ENCODE assay signal across 1 cellular context in the genomic region with DNA sequence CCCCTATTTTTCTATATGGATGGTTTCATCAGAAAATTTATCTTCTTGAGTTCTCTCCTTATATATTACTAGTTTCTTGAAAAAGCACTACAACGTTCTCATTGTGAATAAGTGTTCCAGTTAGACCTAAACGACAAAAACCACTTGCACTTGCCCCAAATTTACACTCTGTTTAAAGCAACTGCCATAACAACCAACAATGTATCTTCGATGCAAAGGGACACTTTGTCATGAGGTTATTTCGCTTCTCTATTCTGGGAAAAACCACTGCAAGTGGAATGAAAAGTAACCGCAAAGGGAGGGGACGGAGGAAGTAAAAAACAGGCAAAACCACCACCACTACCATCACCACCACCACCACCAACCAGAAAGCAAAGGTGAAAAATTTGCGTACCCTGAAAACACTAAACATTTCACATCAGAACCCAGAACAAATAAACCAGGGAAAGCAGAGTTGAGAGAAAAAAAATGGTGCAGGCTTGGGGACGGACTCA.
TF ChIP-seq lines count a peak whose summit lies in the region.

No MANE protein-coding gene starts in this region.

TF ChIP-seq in K562, 482 proteins besides CTCF, POLR2A, EP300 and RAD21 (continued from another document):
- TF ChIP-seq, protein P1, sequence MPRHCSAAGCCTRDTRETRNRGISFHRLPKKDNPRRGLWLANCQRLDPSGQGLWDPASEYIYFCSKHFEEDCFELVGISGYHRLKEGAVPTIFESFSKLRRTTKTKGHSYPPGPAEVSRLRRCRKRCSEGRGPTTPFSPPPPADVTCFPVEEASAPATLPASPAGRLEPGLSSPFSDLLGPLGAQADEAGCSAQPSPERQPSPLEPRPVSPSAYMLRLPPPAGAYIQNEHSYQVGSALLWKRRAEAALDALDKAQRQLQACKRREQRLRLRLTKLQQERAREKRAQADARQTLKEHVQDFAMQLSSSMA (CRISPR knock-in tag; IDR thresholded peaks at IDR 0.05) = no peak
- TF ChIP-seq SREBF1 (IDR thresholded peaks at IDR 0.05; ENCODE audit: borderline replicate concordance, low read depth, low read length) (no peak), SPI1 (IDR thresholded peaks at IDR 0.05; ENCODE audit: borderline replicate concordance, low read depth, low read length) (peak; percentile 46; the same call in 1 of the 2 replicates), ELF1 (tag; IDR thresholded peaks at IDR 0.05) (0 out of 2 replicates have a peak, but pooled peaks have one; percentile 18), RNF2 (IDR thresholded peaks at IDR 0.05) (peak; percentile 61; the same call in 1 of the 2 replicates), TRIM24 (IDR thresholded peaks at IDR 0.05) (peak in 1 of 2 experiments; percentile 66; a peak in 2 of 4 replicates), SUPT5H (IDR thresholded peaks at IDR 0.05) (peak; percentile 19; the same call in 1 of the 2 replicates), MEIS2 (IDR thresholded peaks at IDR 0.05; ENCODE audit: partially characterized antibody) (peak; percentile 17), NFATC3 (IDR thresholded peaks at IDR 0.05) (peak; percentile 73; the same call in 1 of the 2 replicates), SMARCE1 (IDR thresholded peaks at IDR 0.05) (peak; percentile 84), TRIM28 (IDR thresholded peaks at IDR 0.05) (peak; percentile 57; the same call in 1 of the 2 replicates), KDM1A (IDR thresholded peaks at IDR 0.05) (peak; percentile 80 to 92), CREM (IDR thresholded peaks at IDR 0.05; ENCODE audit: low read depth) (0 out of 2 replicates have a peak, but pooled peaks have one; percentile 11), RBM15 (IDR thresholded peaks at IDR 0.05; ENCODE audit: insufficient read depth, low read length) (no peak), BCOR (IDR thresholded peaks at IDR 0.05) (peak; percentile 78; the same call in 1 of the 2 replicates), FOXK2 (conservative IDR thresholded peaks at IDR 0.05 in 1 of 2, IDR thresholded peaks at IDR 0.05 in 1 of 2; ENCODE audit: low read depth in 2 of 2) (peak in 1 of 2 experiments; percentile 66; a peak in 2 of 4 replicates), ZNF384 (IDR thresholded peaks at IDR 0.05; ENCODE audit: low read depth, low read length) (peak; percentile 41; the same call in 1 of the 2 replicates), JUND (IDR thresholded peaks at IDR 0.05; ENCODE audit: borderline replicate concordance, low read depth, low read length) (no peak; the same call in 1 of the 2 replicates), JUND (tag; IDR thresholded peaks at IDR 0.05; ENCODE audit: borderline replicate concordance, low read depth, low read length) (peak; percentile 51; the same call in 1 of the 3 replicates), TAL1 (IDR thresholded peaks at IDR 0.05) (peak; percentile 10; the same call in 1 of the 2 replicates)
- TF ChIP-seq, protein P2, sequence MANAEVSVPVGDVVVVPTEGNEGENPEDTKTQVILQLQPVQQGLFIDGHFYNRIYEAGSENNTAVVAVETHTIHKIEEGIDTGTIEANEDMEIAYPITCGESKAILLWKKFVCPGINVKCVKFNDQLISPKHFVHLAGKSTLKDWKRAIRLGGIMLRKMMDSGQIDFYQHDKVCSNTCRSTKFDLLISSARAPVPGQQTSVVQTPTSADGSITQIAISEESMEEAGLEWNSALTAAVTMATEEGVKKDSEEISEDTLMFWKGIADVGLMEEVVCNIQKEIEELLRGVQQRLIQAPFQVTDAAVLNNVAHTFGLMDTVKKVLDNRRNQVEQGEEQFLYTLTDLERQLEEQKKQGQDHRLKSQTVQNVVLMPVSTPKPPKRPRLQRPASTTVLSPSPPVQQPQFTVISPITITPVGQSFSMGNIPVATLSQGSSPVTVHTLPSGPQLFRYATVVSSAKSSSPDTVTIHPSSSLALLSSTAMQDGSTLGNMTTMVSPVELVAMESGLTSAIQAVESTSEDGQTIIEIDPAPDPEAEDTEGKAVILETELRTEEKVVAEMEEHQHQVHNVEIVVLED (CRISPR knock-in tag; IDR thresholded peaks at IDR 0.05) = no peak
- TF ChIP-seq, protein P3, sequence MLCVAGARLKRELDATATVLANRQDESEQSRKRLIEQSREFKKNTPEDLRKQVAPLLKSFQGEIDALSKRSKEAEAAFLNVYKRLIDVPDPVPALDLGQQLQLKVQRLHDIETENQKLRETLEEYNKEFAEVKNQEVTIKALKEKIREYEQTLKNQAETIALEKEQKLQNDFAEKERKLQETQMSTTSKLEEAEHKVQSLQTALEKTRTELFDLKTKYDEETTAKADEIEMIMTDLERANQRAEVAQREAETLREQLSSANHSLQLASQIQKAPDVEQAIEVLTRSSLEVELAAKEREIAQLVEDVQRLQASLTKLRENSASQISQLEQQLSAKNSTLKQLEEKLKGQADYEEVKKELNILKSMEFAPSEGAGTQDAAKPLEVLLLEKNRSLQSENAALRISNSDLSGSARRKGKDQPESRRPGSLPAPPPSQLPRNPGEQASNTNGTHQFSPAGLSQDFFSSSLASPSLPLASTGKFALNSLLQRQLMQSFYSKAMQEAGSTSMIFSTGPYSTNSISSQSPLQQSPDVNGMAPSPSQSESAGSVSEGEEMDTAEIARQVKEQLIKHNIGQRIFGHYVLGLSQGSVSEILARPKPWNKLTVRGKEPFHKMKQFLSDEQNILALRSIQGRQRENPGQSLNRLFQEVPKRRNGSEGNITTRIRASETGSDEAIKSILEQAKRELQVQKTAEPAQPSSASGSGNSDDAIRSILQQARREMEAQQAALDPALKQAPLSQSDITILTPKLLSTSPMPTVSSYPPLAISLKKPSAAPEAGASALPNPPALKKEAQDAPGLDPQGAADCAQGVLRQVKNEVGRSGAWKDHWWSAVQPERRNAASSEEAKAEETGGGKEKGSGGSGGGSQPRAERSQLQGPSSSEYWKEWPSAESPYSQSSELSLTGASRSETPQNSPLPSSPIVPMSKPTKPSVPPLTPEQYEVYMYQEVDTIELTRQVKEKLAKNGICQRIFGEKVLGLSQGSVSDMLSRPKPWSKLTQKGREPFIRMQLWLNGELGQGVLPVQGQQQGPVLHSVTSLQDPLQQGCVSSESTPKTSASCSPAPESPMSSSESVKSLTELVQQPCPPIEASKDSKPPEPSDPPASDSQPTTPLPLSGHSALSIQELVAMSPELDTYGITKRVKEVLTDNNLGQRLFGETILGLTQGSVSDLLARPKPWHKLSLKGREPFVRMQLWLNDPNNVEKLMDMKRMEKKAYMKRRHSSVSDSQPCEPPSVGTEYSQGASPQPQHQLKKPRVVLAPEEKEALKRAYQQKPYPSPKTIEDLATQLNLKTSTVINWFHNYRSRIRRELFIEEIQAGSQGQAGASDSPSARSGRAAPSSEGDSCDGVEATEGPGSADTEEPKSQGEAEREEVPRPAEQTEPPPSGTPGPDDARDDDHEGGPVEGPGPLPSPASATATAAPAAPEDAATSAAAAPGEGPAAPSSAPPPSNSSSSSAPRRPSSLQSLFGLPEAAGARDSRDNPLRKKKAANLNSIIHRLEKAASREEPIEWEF (CRISPR knock-in tag; IDR thresholded peaks at IDR 0.05) = 0 out of 2 replicates have a peak, but pooled peaks have one; percentile 30
- TF ChIP-seq, protein P4, sequence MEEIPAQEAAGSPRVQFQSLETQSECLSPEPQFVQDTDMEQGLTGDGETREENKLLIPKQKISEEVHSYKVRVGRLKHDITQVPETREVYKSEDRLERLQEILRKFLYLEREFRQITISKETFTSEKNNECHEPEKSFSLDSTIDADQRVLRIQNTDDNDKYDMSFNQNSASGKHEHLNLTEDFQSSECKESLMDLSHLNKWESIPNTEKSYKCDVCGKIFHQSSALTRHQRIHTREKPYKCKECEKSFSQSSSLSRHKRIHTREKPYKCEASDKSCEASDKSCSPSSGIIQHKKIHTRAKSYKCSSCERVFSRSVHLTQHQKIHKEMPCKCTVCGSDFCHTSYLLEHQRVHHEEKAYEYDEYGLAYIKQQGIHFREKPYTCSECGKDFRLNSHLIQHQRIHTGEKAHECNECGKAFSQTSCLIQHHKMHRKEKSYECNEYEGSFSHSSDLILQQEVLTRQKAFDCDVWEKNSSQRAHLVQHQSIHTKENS (CRISPR knock-in tag; IDR thresholded peaks at IDR 0.05) = no peak
